In genomic region chr2:197514754-197515153, GRCh38 we compare ENCODE assay signal across 8 cellular contexts. TPM values are rescaled to one million over a fixed set of nuclear protein-coding genes. Genes with fewer than 3 reads are reported as not detected.
DNase-seq lines count a peak whose midpoint lies in the region; ATAC-seq and TF ChIP-seq lines count a peak whose summit lies in the region.

No MANE protein-coding gene starts in this region.

- no peaks in the 10 kb centered on the region for H3K9me2 ChIP-seq in SK-N-SH
- H3K9me2 ChIP-seq in PC-9 (ENCODE audit: insufficient read depth): no peaks in the 10 kb centered on the region

- no peak overlapping the region for H3K23ac ChIP-seq in trophoblast cell (ENCODE audit: low read length)

- peak overlapping the region; percentile 100 for H3K4me3 Mint-ChIP-seq in endothelial cell (ENCODE audit: unreplicated experiment)

- no peak overlapping the region for H3K4ac ChIP-seq in trophoblast cell (ENCODE audit: low read depth, low read length)

- H3K4me1 Mint-ChIP-seq in endothelial cell (ENCODE audit: unreplicated experiment): peaks cover 16% of the 10 kb centered on the region

- peaks cover 7% of the 10 kb centered on the region for H3K27me3 Mint-ChIP-seq in endothelial cell (ENCODE audit: unreplicated experiment)

- H3K36me3 ChIP-seq in SK-N-SH (replicated peaks in 1 of 2; ENCODE audit: control insufficient read depth in 1 of 2, insufficient read depth in 2 of 2, low read length in 1 of 2) (peaks cover 0 to 8% of the 10 kb centered on the region in 2 experiments), PC-9 (ENCODE audit: low read depth) (no peaks in the 10 kb centered on the region), trophoblast cell (ENCODE audit: control insufficient read depth in 1 of 2, insufficient read depth in 2 of 2, low read length in 2 of 2) (peaks cover 3 to 4% of the 10 kb centered on the region in 2 experiments)

- H3K9me3 ChIP-seq in SK-N-SH (no peaks in the 10 kb centered on the region), PC-9 (ENCODE audit: insufficient read depth, low read depth) (peaks cover 2% of the 10 kb centered on the region; the same call in 1 of the 2 replicates), trophoblast cell (ENCODE audit: insufficient read depth, low read depth, low read length) (peaks cover 4% of the 10 kb centered on the region)

- peak overlapping the region; percentile 79 to 97 for H3K27ac ChIP-seq in SK-N-SH (ENCODE audit: low read depth in 2 of 2, low read length in 1 of 2)
- H3K27ac ChIP-seq in PC-9: peak overlapping the region; percentile 40; the same call in 1 of the 2 replicates
- H3K27ac ChIP-seq in trophoblast cell (ENCODE audit: low read depth, low read length): peak overlapping the region; percentile 94

- CTCF ChIA-PET in SK-N-SH (lab: Yijun Ruan, JAX) (interaction anchor here (1.3 kb wide), 1 partner anchor 10 kb away, joined by 6 read pairs; no protein-coding TSS in a partner anchor), PC-9 (lab: Charles Lee) (no interaction called here)

- no peak for TF ChIP-seq EP300 in SK-N-SH (IDR thresholded peaks at IDR 0.05; ENCODE audit: borderline replicate concordance in 1 of 2, low read depth in 1 of 2, low read length in 1 of 2)

- no peak for TF ChIP-seq RAD21 in SK-N-SH (IDR thresholded peaks at IDR 0.05; ENCODE audit: low read length)

- peak overlapping the region; percentile 77 to 89; a peak in 3 of 4 replicates for H3K4me3 ChIP-seq in SK-N-SH (ENCODE audit: low read depth in 2 of 2, low read length in 1 of 2)
- H3K4me3 ChIP-seq in PC-9: peak overlapping the region; percentile 95
- H3K4me3 ChIP-seq in trophoblast cell (ENCODE audit: low read depth, low read length): no peak overlapping the region

- no peak overlapping the region for H2BK120ac ChIP-seq in trophoblast cell (ENCODE audit: insufficient read depth, low read length, poor library complexity)

- intact Hi-C loops in PC-9 (cut with micrococcal nuclease; ENCODE audit: unreplicated experiment): loop anchor here (1.0 to 5.0 kb wide), 3 partner anchors 14 to 193 kb away; partner anchors contain the start of genes COQ10B, HSPE1 and MARS2

- BruUV-seq in PC-9 (replicated peaks; lab: Mats Ljungman, UMichigan): no TSS peak

- H2AFZ ChIP-seq in SK-N-SH (ENCODE audit: low read depth) (peak overlapping the region; percentile 98), PC-9 (peak overlapping the region; percentile 88), trophoblast cell (ENCODE audit: insufficient read depth, low read length, poor library complexity) (no peak overlapping the region)

- peaks cover 9% of the 10 kb centered on the region for H3K79me1 ChIP-seq in trophoblast cell (ENCODE audit: low read length)

- ATAC-seq in SK-N-SH treated with all-trans-retinoic acid at 6 μM for 48 hours: no peak

- H4K91ac ChIP-seq in trophoblast cell (ENCODE audit: low read depth, low read length): no peak overlapping the region

- peak overlapping the region; percentile 91; the same call in 1 of the 2 replicates for H3K9ac ChIP-seq in SK-N-SH
- no peak overlapping the region for H3K9ac ChIP-seq in trophoblast cell (ENCODE audit: low read length)

- TF ChIP-seq CTCF in SK-N-SH (IDR thresholded peaks at IDR 0.05) (no peak), PC-9 (conservative IDR thresholded peaks at IDR 0.05) (no peak), endothelial cell (IDR thresholded peaks at IDR 0.05; ENCODE audit: unreplicated experiment) (no peak)

- no peak overlapping the region for H4K8ac ChIP-seq in trophoblast cell (ENCODE audit: low read depth, low read length)

- no peak overlapping the region for H3K18ac ChIP-seq in trophoblast cell (ENCODE audit: low read length)

- H3K4me2 ChIP-seq in SK-N-SH (peak overlapping the region; percentile 99), PC-9 (peak overlapping the region; percentile 83), trophoblast cell (ENCODE audit: low read length) (peak overlapping the region; percentile 71)

- POLR2A ChIA-PET in SK-N-SH (lab: Yijun Ruan, JAX): interaction anchor here (2.2 to 3.0 kb wide), 2 partner anchors 8 to 15 kb away, joined by 8 to 46 read pairs; partner anchors contain the start of genes HSPD1 and HSPE1
- POLR2A ChIA-PET in PC-9 (lab: Charles Lee; ENCODE audit: unreplicated experiment): interaction anchor here (0.7 to 1.2 kb wide), 2 partner anchors 15 to 94 kb away, joined by 4 read pairs; partner anchors contain the start of genes HSPD1 and HSPE1

- no peaks in the 10 kb centered on the region for H3K9me3 Mint-ChIP-seq in endothelial cell (ENCODE audit: unreplicated experiment)

- no peak overlapping the region for H2BK12ac ChIP-seq in trophoblast cell (ENCODE audit: low read length)

- no peak overlapping the region for H2AK5ac ChIP-seq in trophoblast cell (ENCODE audit: low read length)

- H3K14ac ChIP-seq in trophoblast cell (ENCODE audit: low read length): no peak overlapping the region

- H4K20me1 ChIP-seq in SK-N-SH (ENCODE audit: insufficient read depth): peaks cover 26% of the 10 kb centered on the region
- H4K20me1 ChIP-seq in PC-9 (ENCODE audit: insufficient read depth): peaks cover 21% of the 10 kb centered on the region; the same call in 1 of the 2 replicates

- H3K4me1 ChIP-seq in SK-N-SH (ENCODE audit: control insufficient read depth in 1 of 2, insufficient read depth in 2 of 2, low read depth in 1 of 2, low read length in 1 of 2): peaks cover 0 to 8% of the 10 kb centered on the region in 2 experiments
- H3K4me1 ChIP-seq in PC-9 (replicated peaks; ENCODE audit: insufficient read depth): peaks cover 24% of the 10 kb centered on the region
- H3K4me1 ChIP-seq in trophoblast cell (ENCODE audit: control insufficient read depth in 1 of 2, insufficient read depth in 2 of 2, low read length in 2 of 2): no peaks in the 10 kb centered on the region

- H3K27me3 ChIP-seq in SK-N-SH (ENCODE audit: insufficient read depth) (no peaks in the 10 kb centered on the region), PC-9 (ENCODE audit: insufficient read depth, low read depth) (no peaks in the 10 kb centered on the region), trophoblast cell (ENCODE audit: insufficient read depth, low read length) (no peaks in the 10 kb centered on the region)

- no peak overlapping the region for H4K12ac ChIP-seq in trophoblast cell (ENCODE audit: low read depth, low read length)

- H3K79me2 ChIP-seq in SK-N-SH (ENCODE audit: insufficient read depth) (peaks cover 39% of the 10 kb centered on the region), PC-9 (ENCODE audit: low read depth) (peaks cover 46% of the 10 kb centered on the region), trophoblast cell (ENCODE audit: control insufficient read depth, insufficient read depth, low read length, poor library complexity) (peaks cover 8% of the 10 kb centered on the region)

- peaks cover 4% of the 10 kb centered on the region for H3K36me3 Mint-ChIP-seq in endothelial cell (ENCODE audit: low read depth, unreplicated experiment)

- DNase-seq in SK-N-SH (peak; percentile 3), PC-9 (no peak), endothelial cell (ENCODE audit: low spot score) (no peak), trophoblast cell (no peak), NCI-H1436 treated with DMSO at 0.1 percent for 48 hours (lab: John Stamatoyannopoulos, UW) (no peak), NCI-H2196 treated with DMSO at 0.1 percent for 48 hours (lab: John Stamatoyannopoulos, UW; ENCODE audit: unreplicated experiment) (no peak)
- DNase-seq in activated CD8-positive, alpha-beta memory T cell treated with anti-CD3 and anti-CD28 coated beads, Interleukin-2, amount 50 U/mL, for 48 hours: no peak

- H3F3A ChIP-seq in SK-N-SH (replicated peaks; ENCODE audit: insufficient read depth) (peaks cover 3% of the 10 kb centered on the region), PC-9 (ENCODE audit: insufficient read depth, low read depth) (peaks cover 7% of the 10 kb centered on the region; the same call in 1 of the 2 replicates)

- no peak overlapping the region for H2BK5ac ChIP-seq in trophoblast cell (ENCODE audit: low read depth, low read length, poor library complexity)

- H3K27ac Mint-ChIP-seq in endothelial cell (ENCODE audit: unreplicated experiment): peak overlapping the region; percentile 91

- WGBS in SK-N-SH (ENCODE audit: low lambda C conversion rate): 93% methylated on average over 3 of the region's 3 CpGs
- WGBS in trophoblast cell (ENCODE audit: extremely low coverage, insufficient coverage, insufficient read length): no CpG with 5 or more reads among the region's 3 CpGs

TF ChIP-seq in SK-N-SH, 30 proteins besides CTCF, POLR2A, EP300 and RAD21:
- TF ChIP-seq NFIC (IDR thresholded peaks at IDR 0.05; ENCODE audit: borderline replicate concordance) (no peak), RFX5 (IDR thresholded peaks at IDR 0.05; ENCODE audit: low read length) (no peak), POLR2AphosphoS5 (IDR thresholded peaks at IDR 0.05; ENCODE audit: low read depth, low read length) (no peak)

TF ChIP-seq in SK-N-SH treated with all-trans-retinoic acid at 6 μM for 48 hours, 23 proteins besides CTCF, POLR2A, EP300 and RAD21:
- TF ChIP-seq GLIS3 (CRISPR knock-in tag; IDR thresholded peaks at IDR 0.05) (no peak), ARNTL (CRISPR knock-in tag; IDR thresholded peaks at IDR 0.05; ENCODE audit: borderline replicate concordance, low read depth) (no peak)

RNA-seq across cellular contexts. Expression of gene MOB4, which starts 1.1 kb away (rescaled TPM):
- polyA plus RNA-seq in SK-N-SH (2012; rRNA removed): 22.0 and 24.6 TPM in 2 replicates
- 34.7 and 47.5 TPM in 2 replicates for polyA plus RNA-seq in SK-N-SH (2012; cell fraction: cytosol; rRNA removed)
- polyA plus RNA-seq in SK-N-SH (2012; cell fraction: nucleus; rRNA removed): 5.4 and 10.6 TPM in 2 replicates
- total RNA-seq in PC-9 (2021) (19.9 and 20.1 TPM in 2 replicates), endothelial cell (ENCODE audit: unreplicated experiment) (31.0 TPM)
- 41.7 and 43.9 TPM in 2 replicates for polyA plus RNA-seq in trophoblast cell (2013)

RNA-seq across cellular contexts. Expression of gene HSPE1, which starts 14.6 kb away (rescaled TPM):
- 130 and 142 TPM in 2 replicates for polyA plus RNA-seq in SK-N-SH (2012; rRNA removed)
- 214 and 427 TPM in 2 replicates for polyA plus RNA-seq in SK-N-SH (2012; cell fraction: cytosol; rRNA removed)
- polyA plus RNA-seq in SK-N-SH (2012; cell fraction: nucleus; rRNA removed): 26.6 and 39.8 TPM in 2 replicates
- 113 and 219 TPM in 2 replicates for total RNA-seq in PC-9 (2021)
- total RNA-seq in endothelial cell (ENCODE audit: unreplicated experiment): 73.6 TPM
- 241 and 243 TPM in 2 replicates for polyA plus RNA-seq in trophoblast cell (2013)

RNA-seq across cellular contexts. Expression of gene HSPD1, which starts 15.1 kb away (rescaled TPM):
- polyA plus RNA-seq in SK-N-SH (2012; rRNA removed): 212 and 227 TPM in 2 replicates
- 255 and 362 TPM in 2 replicates for polyA plus RNA-seq in SK-N-SH (2012; cell fraction: cytosol; rRNA removed)
- polyA plus RNA-seq in SK-N-SH (2012; cell fraction: nucleus; rRNA removed): 101 and 200 TPM in 2 replicates
- total RNA-seq in PC-9 (2021) (532 and 557 TPM in 2 replicates), endothelial cell (ENCODE audit: unreplicated experiment) (212 TPM)
- polyA plus RNA-seq in trophoblast cell (2013): 159 and 161 TPM in 2 replicates

Comparison
In these comparisons a context has a peak if more than half of its experiments do, and no peak if none do; other contexts are left out.
1. H3K27ac ChIP-seq: peak in every context shown above with its lines; median percentile 94 in trophoblast cell; 88 in SK-N-SH; 40 in PC-9.